In genomic region chr2:54402350-54402749, GRCh38 we compare ENCODE assay signal across 1 cellular context.
TF ChIP-seq lines count a peak whose summit lies in the region.

No MANE protein-coding gene starts in this region.

TF ChIP-seq in HepG2, 621 proteins besides CTCF, POLR2A, EP300 and RAD21 (continued from another document):
- TF ChIP-seq, protein P1, sequence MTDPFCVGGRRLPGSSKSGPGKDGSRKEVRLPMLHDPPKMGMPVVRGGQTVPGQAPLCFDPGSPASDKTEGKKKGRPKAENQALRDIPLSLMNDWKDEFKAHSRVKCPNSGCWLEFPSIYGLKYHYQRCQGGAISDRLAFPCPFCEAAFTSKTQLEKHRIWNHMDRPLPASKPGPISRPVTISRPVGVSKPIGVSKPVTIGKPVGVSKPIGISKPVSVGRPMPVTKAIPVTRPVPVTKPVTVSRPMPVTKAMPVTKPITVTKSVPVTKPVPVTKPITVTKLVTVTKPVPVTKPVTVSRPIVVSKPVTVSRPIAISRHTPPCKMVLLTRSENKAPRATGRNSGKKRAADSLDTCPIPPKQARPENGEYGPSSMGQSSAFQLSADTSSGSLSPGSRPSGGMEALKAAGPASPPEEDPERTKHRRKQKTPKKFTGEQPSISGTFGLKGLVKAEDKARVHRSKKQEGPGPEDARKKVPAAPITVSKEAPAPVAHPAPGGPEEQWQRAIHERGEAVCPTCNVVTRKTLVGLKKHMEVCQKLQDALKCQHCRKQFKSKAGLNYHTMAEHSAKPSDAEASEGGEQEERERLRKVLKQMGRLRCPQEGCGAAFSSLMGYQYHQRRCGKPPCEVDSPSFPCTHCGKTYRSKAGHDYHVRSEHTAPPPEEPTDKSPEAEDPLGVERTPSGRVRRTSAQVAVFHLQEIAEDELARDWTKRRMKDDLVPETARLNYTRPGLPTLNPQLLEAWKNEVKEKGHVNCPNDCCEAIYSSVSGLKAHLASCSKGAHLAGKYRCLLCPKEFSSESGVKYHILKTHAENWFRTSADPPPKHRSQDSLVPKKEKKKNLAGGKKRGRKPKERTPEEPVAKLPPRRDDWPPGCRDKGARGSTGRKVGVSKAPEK (CRISPR knock-in tag; IDR thresholded peaks at IDR 0.05; ENCODE audit: borderline replicate concordance) = no peak
- TF ChIP-seq RFX5 (IDR thresholded peaks at IDR 0.05; ENCODE audit: low read depth, low read length) (peak; percentile 76), MEF2D (CRISPR knock-in tag; IDR thresholded peaks at IDR 0.05) (no peak), SAP130 (CRISPR knock-in tag; IDR thresholded peaks at IDR 0.05; ENCODE audit: low read depth) (peak; percentile 47), RFXAP (CRISPR knock-in tag; IDR thresholded peaks at IDR 0.05; ENCODE audit: borderline replicate concordance) (no peak), ZNF34 (CRISPR knock-in tag; IDR thresholded peaks at IDR 0.05; ENCODE audit: borderline replicate concordance) (no peak), ASH2L (IDR thresholded peaks at IDR 0.05; ENCODE audit: insufficient read length, low read depth, low read length) (no peak), ZNF782 (CRISPR knock-in tag; IDR thresholded peaks at IDR 0.05; ENCODE audit: borderline replicate concordance) (no peak), GATAD2A (CRISPR knock-in tag; IDR thresholded peaks at IDR 0.05) (peak; percentile 61), ELF3 (CRISPR knock-in tag; IDR thresholded peaks at IDR 0.05) (peak; percentile 65), CEBPG (CRISPR knock-in tag; IDR thresholded peaks at IDR 0.05) (no peak), FOSL2 (CRISPR knock-in tag; IDR thresholded peaks at IDR 0.05) (peak; percentile 88), NKX3-1 (CRISPR knock-in tag; IDR thresholded peaks at IDR 0.05) (no peak), NR2F1 (CRISPR knock-in tag; IDR thresholded peaks at IDR 0.05) (peak; percentile 76 to 78), ZNF569 (CRISPR knock-in tag; IDR thresholded peaks at IDR 0.05; ENCODE audit: borderline replicate concordance) (no peak), SOX5 (CRISPR knock-in tag; IDR thresholded peaks at IDR 0.05; ENCODE audit: borderline replicate concordance) (peak; percentile 21; the same call in 1 of the 2 replicates), ARID5B (CRISPR knock-in tag; IDR thresholded peaks at IDR 0.05) (peak; percentile 70)
